9 cellular contexts compared by ENCODE assay signal in genomic region chr22:24230911-24231656, GRCh38. TPM values are rescaled to one million over a fixed set of nuclear protein-coding genes. Genes with fewer than 3 reads are reported as not detected.
DNase-seq lines count a peak whose midpoint lies in the region; ATAC-seq and TF ChIP-seq lines count a peak whose summit lies in the region.
"Had no signal": no experiment of that assay in that cellular context is flagged by ENCODE, and none has a peak within 500 bp of the region (broad histone marks: within the 10 kb centered on the region; RNA-seq: fewer than 3 reads in every experiment).

No MANE protein-coding gene starts in this region.

- no peak for DNase-seq in MCF 10A (ENCODE audit: unreplicated experiment)
- DNase-seq in breast epithelium (ENCODE audit: low spot score in 2 of 2) = no peak
- DNase-seq in activated CD4-positive, alpha-beta T cell treated with anti-CD3 and anti-CD28 coated beads for 24 hours (ENCODE audit: low read depth in 2 of 2) = peak; percentile 59 to 66
- peak; percentile 32 for DNase-seq in dermis blood vessel endothelial cell
- peak; percentile 71 for DNase-seq in osteoblast (ENCODE audit: insufficient read length, low spot score, missing footprints)
- DNase-seq in prostate gland (ENCODE audit: low spot score) = no peak

- no peaks in the 10 kb centered on the region for H3K79me2 ChIP-seq in osteoblast (ENCODE audit: insufficient read depth, low read length)

- H3K36me3 Mint-ChIP-seq in MCF 10A (ENCODE audit: insufficient read depth, unreplicated experiment) = peaks cover 17% of the 10 kb centered on the region

- CTCF ChIA-PET in MCF 10A (lab: Yijun Ruan, JAX) = interaction anchor here (1.5 kb wide), 1 partner anchor 42 kb away, joined by 6 read pairs; no protein-coding TSS in a partner anchor

- H3K9me3 ChIP-seq in breast epithelium (no peaks in the 10 kb centered on the region), osteoblast (ENCODE audit: low read depth, low read length) (no peaks in the 10 kb centered on the region), prostate gland (no peaks in the 10 kb centered on the region)
- H3K9me3 ChIP-seq: tibial artery had no signal

- no peaks in the 10 kb centered on the region for H3K27me3 Mint-ChIP-seq in MCF 10A (ENCODE audit: insufficient read depth, unreplicated experiment)

- H2AFZ ChIP-seq in osteoblast (ENCODE audit: low read length) = no peak overlapping the region

- TF ChIP-seq POLR2A in breast epithelium (IDR thresholded peaks at IDR 0.05) = no peak
- TF ChIP-seq POLR2A in prostate gland (IDR thresholded peaks at IDR 0.05) = no peak

- no peak overlapping the region for H3K4me3 ChIP-seq in breast epithelium
- H3K4me3 ChIP-seq in osteoblast (ENCODE audit: insufficient read depth, low read length) = no peak overlapping the region
- H3K4me3 ChIP-seq in prostate gland = no peak overlapping the region
- H3K4me3 ChIP-seq: tibial artery had no signal

- WGBS in prostate gland = 67% methylated on average over 12 of the region's 18 CpGs

- no peak overlapping the region for H3K4me3 Mint-ChIP-seq in MCF 10A (ENCODE audit: unreplicated experiment)

- POLR2A ChIA-PET in MCF 10A (lab: Yijun Ruan, JAX) = interaction anchor here (0.9 kb wide), 1 partner anchor 23 kb away, joined by 4 read pairs; no protein-coding TSS in a partner anchor

- H3K4me1 ChIP-seq in breast epithelium = no peaks in the 10 kb centered on the region
- no peaks in the 10 kb centered on the region for H3K4me1 ChIP-seq in osteoblast (ENCODE audit: insufficient read depth, low read length)
- H3K4me1 ChIP-seq in prostate gland (replicated peaks) = no peaks in the 10 kb centered on the region
- H3K4me1 ChIP-seq: tibial artery had no signal

- intact Hi-C loops in MCF 10A (cut with micrococcal nuclease) = no loop called here
- intact Hi-C loops in breast epithelium (cut with DNase I; ENCODE audit: low total_unique reads) = no loop called here
- intact Hi-C loops in prostate gland (cut with DNase I) = no loop called here

- BruUV-seq in MCF 10A (replicated peaks; lab: Mats Ljungman, UMichigan) = no TSS peak

- ATAC-seq in HG03095 (IDR thresholded peaks at IDR 0.05; ENCODE audit: unreplicated experiment) = no peak
- no peak for ATAC-seq in GM21825 (IDR thresholded peaks at IDR 0.05; ENCODE audit: unreplicated experiment)

- H3K4me1 Mint-ChIP-seq in MCF 10A (ENCODE audit: insufficient read depth, unreplicated experiment) = no peaks in the 10 kb centered on the region

- H3K27ac Mint-ChIP-seq in MCF 10A (ENCODE audit: low read depth, unreplicated experiment) = no peak overlapping the region

- H3K27ac ChIP-seq in breast epithelium (no peak overlapping the region), osteoblast (ENCODE audit: low read depth, low read length) (no peak overlapping the region), prostate gland (no peak overlapping the region)
- H3K27ac ChIP-seq: tibial artery had no signal

- no peaks in the 10 kb centered on the region for H3K36me3 ChIP-seq in breast epithelium
- peaks cover 8% of the 10 kb centered on the region for H3K36me3 ChIP-seq in osteoblast (ENCODE audit: insufficient read depth, low read length)
- no peaks in the 10 kb centered on the region for H3K36me3 ChIP-seq in prostate gland

- TF ChIP-seq CTCF in MCF 10A (IDR thresholded peaks at IDR 0.05; ENCODE audit: unreplicated experiment) (peak; percentile 36), breast epithelium (IDR thresholded peaks at IDR 0.05) (no peak), osteoblast (IDR thresholded peaks at IDR 0.05; ENCODE audit: extremely low read depth, low read depth, low read length) (peak; percentile 24), prostate gland (IDR thresholded peaks at IDR 0.05) (peak in 2 of 4 experiments; percentile 11 to 19)

- no peaks in the 10 kb centered on the region for H3K9me3 Mint-ChIP-seq in MCF 10A (ENCODE audit: unreplicated experiment)

- no peaks in the 10 kb centered on the region for H4K20me1 ChIP-seq in osteoblast (ENCODE audit: insufficient read depth, low read length)

- H3K4me2 ChIP-seq in osteoblast (ENCODE audit: insufficient read depth, low read length) = no peak overlapping the region

- no peaks in the 10 kb centered on the region for H3K27me3 ChIP-seq in breast epithelium
- no peaks in the 10 kb centered on the region for H3K27me3 ChIP-seq in osteoblast (ENCODE audit: insufficient read depth, low read length)
- H3K27me3 ChIP-seq in prostate gland (replicated peaks; ENCODE audit: insufficient read depth) = no peaks in the 10 kb centered on the region
- H3K27me3 ChIP-seq: tibial artery had no signal

RNA-seq across cellular contexts. Expression of gene GGT5, which starts 13.8 kb away (rescaled TPM):
- total RNA-seq in MCF 10A (2022) = 31.5 and 34.6 TPM in 2 replicates
- 100 to 1,000 TPM in 1 of 3 donors, 10 to 100 TPM in 2; 27.1 to 114 (median 61.0) TPM for total RNA-seq in breast epithelium
- 4.9 and 27.8 TPM in 2 replicates for total RNA-seq in dermis blood vessel endothelial cell
- total RNA-seq in osteoblast = 7.2 and 16.2 TPM in 2 replicates
- total RNA-seq in prostate gland = 10 to 100 TPM; 19.2 to 39.7 TPM

RNA-seq across cellular contexts. Expression of gene SPECC1L, which starts 39.5 kb away (rescaled TPM):
- total RNA-seq in MCF 10A (2022) (48.7 and 60.4 TPM in 2 replicates), breast epithelium (10 to 100 TPM; 33.4 to 61.0 (median 53.7) TPM), dermis blood vessel endothelial cell (56.3 and 77.2 TPM in 2 replicates), osteoblast (45.7 and 46.7 TPM in 2 replicates), prostate gland (10 to 100 TPM; 39.6 to 63.2 TPM)

RNA-seq across cellular contexts. Expression of gene SUSD2, which starts 49.8 kb away (rescaled TPM):
- total RNA-seq in MCF 10A (2022) = 13.3 and 32.8 TPM in 2 replicates
- total RNA-seq in breast epithelium = 1 to 10 TPM in 2 of 3 donors, under 1 TPM in 1; 0.80 to 7.9 (median 5.6) TPM
- 0.34 and 0.60 TPM in 2 replicates for total RNA-seq in dermis blood vessel endothelial cell
- total RNA-seq in osteoblast = 0.72 and 2.4 TPM in 2 replicates
- total RNA-seq in prostate gland = 1 to 10 TPM; 7.8 to 9.3 TPM

Comparison
In these comparisons a context has a peak if more than half of its experiments do, and no peak if none do; other contexts are left out.
1. CTCF ChIP-seq: peak in MCF 10A (single experiment) and osteoblast (single experiment); none in breast epithelium (0 of 3).
2. DNase-seq: peak in activated CD4-positive, alpha-beta T cell treated with anti-CD3 and anti-CD28 coated beads for 24 hours (2 of 2), dermis blood vessel endothelial cell (single experiment) and osteoblast (single experiment); none in MCF 10A (single experiment), breast epithelium (0 of 2) and prostate gland (single experiment).